19 cellular contexts compared by ENCODE assay signal in genomic region chr4:86946868-86947493, GRCh38. TPM values are rescaled to one million over a fixed set of nuclear protein-coding genes. Genes with fewer than 3 reads are reported as not detected.
DNase-seq lines count a peak whose midpoint lies in the region; ATAC-seq and TF ChIP-seq lines count a peak whose summit lies in the region.
"Had no signal": no experiment of that assay in that cellular context is flagged by ENCODE, and none has a peak within 500 bp of the region (broad histone marks: within the 10 kb centered on the region; RNA-seq: fewer than 3 reads in every experiment).

No MANE protein-coding gene starts in this region.

- H3K4me2 ChIP-seq in MM.1S (ENCODE audit: low read depth, low read length), result peak overlapping the region; percentile 44

- H3K9me3 Mint-ChIP-seq in CD4-positive, alpha-beta T cell, result no peaks in the 10 kb centered on the region
- H3K9me3 Mint-ChIP-seq: naive B cell had no signal

- H3K27me3 Mint-ChIP-seq in CD4-positive, alpha-beta T cell, result no peaks in the 10 kb centered on the region
- H3K27me3 Mint-ChIP-seq: naive B cell had no signal

- no peak overlapping the region for H3K4me3 Mint-ChIP-seq in CD4-positive, alpha-beta T cell

- H3K9me3 ChIP-seq in CD4-positive, alpha-beta T cell (ENCODE audit: control insufficient read depth, low read length), result no peaks in the 10 kb centered on the region
- H3K9me3 ChIP-seq in MM.1S (replicated peaks; ENCODE audit: insufficient read depth, low read length), result no peaks in the 10 kb centered on the region
- H3K9me3 ChIP-seq in iPS-18c (ENCODE audit: control insufficient read depth, insufficient read depth, low read length), result no peaks in the 10 kb centered on the region
- H3K9me3 ChIP-seq: HAP-1, transverse colon had no signal

- no peak for DNase-seq in CD4-positive, alpha-beta T cell
- DNase-seq in MM.1S (no peak), hepatic stellate cell (ENCODE audit: low spot score) (no peak)
- DNase-seq in activated CD4-positive, alpha-beta T cell treated with anti-CD3 and anti-CD28 coated beads for 1 hour, result no peak
- DNase-seq in stimulated activated CD4-positive, alpha-beta T cell treated with anti-CD3 and anti-CD28 coated beads, Interleukin-15, amount 100 ng/mL, for 24 hours, result no peak
- DNase-seq: activated CD8-positive, alpha-beta memory T cell treated with anti-CD3 and anti-CD28 coated beads, Interleukin-2, amount 50 U/mL, for 48 hours; DMS79; glutamatergic neuron; left colon; naive B cell; NCI-H2171 treated with DMSO at 0.1 percent for 48 hours; NK-92 treated with Interleukin-12 subunit alpha and Interleukin-12 subunit beta, amount 100 ng/mL, for 24 hours; stimulated activated CD4-positive, alpha-beta T cell treated with anti-CD3 and anti-CD28 coated beads, Interleukin-4, amount 100 ng/mL, for 1 hour; transverse colon had no signal

- H3K27ac ChIP-seq in CD4-positive, alpha-beta T cell (ENCODE audit: low read depth, low read length), result no peak overlapping the region
- H3K27ac ChIP-seq in MM.1S (ENCODE audit: low read length), result peak overlapping the region; percentile 49; the same call in 1 of the 2 replicates
- H3K27ac ChIP-seq: transverse colon had no signal

- peaks cover 25% of the 10 kb centered on the region for H3K36me3 Mint-ChIP-seq in CD4-positive, alpha-beta T cell (ENCODE audit: low read depth)

- H3K27ac Mint-ChIP-seq in CD4-positive, alpha-beta T cell, result peak overlapping the region; percentile 22

- no peaks in the 10 kb centered on the region for H3K27me3 ChIP-seq in CD4-positive, alpha-beta T cell (ENCODE audit: control insufficient read depth, insufficient read depth, low read length)
- no peaks in the 10 kb centered on the region for H3K27me3 ChIP-seq in MM.1S (replicated peaks; ENCODE audit: insufficient read depth, low read length)
- H3K27me3 ChIP-seq: transverse colon had no signal

- H2AFZ ChIP-seq in MM.1S (ENCODE audit: low read length), result no peak overlapping the region

- peaks cover 42% of the 10 kb centered on the region for H3K4me1 ChIP-seq in MM.1S (ENCODE audit: low read length)

- H3K9ac ChIP-seq in MM.1S (ENCODE audit: low read length), result 0 out of 2 replicates have a peak overlapping the region, but pooled peaks have one; percentile 3

- no peak for TF ChIP-seq CTCF in CD4-positive, alpha-beta T cell (IDR thresholded peaks at IDR 0.05)
- no peak for TF ChIP-seq CTCF in MM.1S (IDR thresholded peaks at IDR 0.05; ENCODE audit: low read length)

- H3K36me3 ChIP-seq in MM.1S (replicated peaks; ENCODE audit: insufficient read depth, low read length), result no peaks in the 10 kb centered on the region
- H3K36me3 ChIP-seq: HAP-1 had no signal

- CTCF ChIA-PET in CD4-positive, alpha-beta T cell (lab: Charles Lee), result interaction anchor here (1.6 kb wide), 1 partner anchor 24 kb away, joined by 5 read pairs; no protein-coding TSS in a partner anchor

- H3K4me3 ChIP-seq in MM.1S (ENCODE audit: low read length) (peak overlapping the region; percentile 14; the same call in 1 of the 2 replicates), iPS-18c (ENCODE audit: insufficient read depth, low read depth, low read length) (peak overlapping the region; percentile 22)
- H3K4me3 ChIP-seq: HAP-1, transverse colon had no signal

- no peaks in the 10 kb centered on the region for H3K9me2 ChIP-seq in MM.1S (replicated peaks; ENCODE audit: insufficient read depth, low read length)

- POLR2A ChIA-PET in CD4-positive, alpha-beta T cell (lab: Charles Lee), result interaction anchor here (1.3 kb wide), 1 partner anchor 12 kb away, joined by 5 read pairs; the partner anchor contains the start of gene AFF1

- no peaks in the 10 kb centered on the region for H4K20me1 ChIP-seq in MM.1S (ENCODE audit: insufficient read depth, low read length)

- ATAC-seq in CD4-positive, alpha-beta T cell (ENCODE audit: poor library complexity), result no peak
- ATAC-seq in GM18870 (IDR thresholded peaks at IDR 0.05; ENCODE audit: unreplicated experiment) (peak; percentile 14), GM21825 (IDR thresholded peaks at IDR 0.05; ENCODE audit: unreplicated experiment) (no peak)
- ATAC-seq: left colon, sciatic nerve had no signal

- peaks cover 91% of the 10 kb centered on the region for H3K79me2 ChIP-seq in MM.1S (ENCODE audit: low read length)

- peaks cover 21% of the 10 kb centered on the region for H3F3A ChIP-seq in MM.1S (ENCODE audit: insufficient read depth, low read length)

- intact Hi-C loops in CD4-positive, alpha-beta T cell (cut with DNase I, micrococcal nuclease), result no loop called here

- peaks cover 51% of the 10 kb centered on the region for H3K4me1 Mint-ChIP-seq in CD4-positive, alpha-beta T cell (ENCODE audit: low read depth)

RNA-seq across cellular contexts. Expression of gene AFF1, which starts 12.2 kb away (rescaled TPM):
- total RNA-seq in CD4-positive, alpha-beta T cell, result 10 to 100 TPM; 50.3 to 51.2 TPM

RNA-seq across cellular contexts. Expression of gene C4orf36, which starts 54.8 kb away (rescaled TPM):
- total RNA-seq in CD4-positive, alpha-beta T cell, result not detected
